In genomic region chr2:105629634-105630033, GRCh38 we compare ENCODE assay signal across 29 cellular contexts.
"Had no signal": no experiment of that assay in that cellular context is flagged by ENCODE, and none has a peak within 500 bp of the region (broad histone marks: within the 10 kb centered on the region; RNA-seq: fewer than 3 reads in every experiment).

No MANE protein-coding gene starts in this region.

- H3K4me3 ChIP-seq: left lung, lower lobe of right lung, neural progenitor cell, right atrium auricular region, right lobe of liver, smooth muscle cell, stomach, thyroid gland, transverse colon, upper lobe of left lung, vagina had no signal

- H3K4me1 ChIP-seq: left lung, lower lobe of right lung, neural progenitor cell, parathyroid adenoma, right atrium auricular region, right lobe of liver, testis, thyroid gland, transverse colon, upper lobe of left lung, vagina had no signal

- ATAC-seq: left colon; left lung; lower lobe of right lung; naive thymus-derived CD8-positive, alpha-beta T cell; right lobe of liver; stimulated activated memory B cell treated with anti-CD40 and anti-IgM and Interleukin-4, amounts not matched to agents 10 μg/mL and 1 μg/mL and 100 μg/mL, for 72 hours; stimulated activated naive CD8-positive, alpha-beta T cell treated with anti-CD3 and anti-CD28 coated beads, Interleukin-15, Interleukin-2, amounts not matched to agents 100 U/mL and 50 U/mL, for 24 hours had no signal

- H3K9me3 Mint-ChIP-seq: immature natural killer cell; stimulated activated memory B cell treated with anti-CD40 and anti-IgM and Interleukin-4, amounts not matched to agents 10 μg/mL and 1 μg/mL and 100 μg/mL, for 72 hours had no signal

- H3K4me2 ChIP-seq: neural progenitor cell, smooth muscle cell had no signal

- H3K79me2 ChIP-seq: parathyroid adenoma had no signal

- H3K36me3 ChIP-seq: left lung, lower lobe of right lung, neural progenitor cell, neutrophil, right atrium auricular region, right lobe of liver, stomach, thyroid gland, transverse colon, upper lobe of left lung, vagina had no signal

- H3K9ac ChIP-seq: neural progenitor cell, parathyroid adenoma had no signal

- DNase-seq: immature natural killer cell; kidney; left colon; left lung; lower lobe of right lung; mammary epithelial cell; mesenchymal stem cell; naive thymus-derived CD8-positive, alpha-beta T cell; nephron progenitor cell; occipital lobe; right lobe of liver; stimulated activated CD4-positive, alpha-beta T cell treated with anti-CD3 and anti-CD28 coated beads, Interleukin-1b, Interleukin-23, amount 100 ng/mL, for 48 hours; stimulated activated CD4-positive, alpha-beta T cell treated with anti-CD3 and anti-CD28 coated beads, Interleukin-2, amount 100 ng/mL, for 48 hours; stimulated activated CD4-positive, alpha-beta T cell treated with anti-CD3 and anti-CD28 coated beads, Interleukin-4, amount 100 ng/mL, for 4 hours; stimulated activated CD8-positive, alpha-beta memory T cell treated with anti-CD3 and anti-CD28 coated beads, Interleukin-4, amount 100 ng/mL, for 48 hours; stimulated activated naive CD8-positive, alpha-beta T cell treated with anti-CD3 and anti-CD28 coated beads, Interleukin-15, Interleukin-2, amounts not matched to agents 100 U/mL and 50 U/mL, for 24 hours; stomach; testis; thyroid gland; transverse colon; upper lobe of left lung had no signal

- H3K27me3 ChIP-seq: neural progenitor cell, right atrium auricular region, stomach, testis, thyroid gland, transverse colon, upper lobe of left lung, vagina had no signal

- H3K4me1 Mint-ChIP-seq: immature natural killer cell; neural progenitor cell; stimulated activated memory B cell treated with anti-CD40 and anti-IgM and Interleukin-4, amounts not matched to agents 10 μg/mL and 1 μg/mL and 100 μg/mL, for 72 hours had no signal

- H3K4me3 Mint-ChIP-seq: immature natural killer cell; naive thymus-derived CD8-positive, alpha-beta T cell; nephron progenitor cell; neural progenitor cell; stimulated activated memory B cell treated with anti-CD40 and anti-IgM and Interleukin-4, amounts not matched to agents 10 μg/mL and 1 μg/mL and 100 μg/mL, for 72 hours had no signal

- H2AFZ ChIP-seq: parathyroid adenoma had no signal

- H3K27ac Mint-ChIP-seq: immature natural killer cell; naive thymus-derived CD8-positive, alpha-beta T cell; nephron progenitor cell; progenitor cell of endocrine pancreas; stimulated activated memory B cell treated with anti-CD40 and anti-IgM and Interleukin-4, amounts not matched to agents 10 μg/mL and 1 μg/mL and 100 μg/mL, for 72 hours had no signal

- H3K9me3 ChIP-seq: left lung, lower lobe of right lung, neutrophil, right atrium auricular region, right lobe of liver, stomach, testis, thyroid gland, transverse colon, upper lobe of left lung, vagina had no signal

- H3K27ac ChIP-seq: left lung, lower lobe of right lung, neural progenitor cell, neutrophil, parathyroid adenoma, right atrium auricular region, right lobe of liver, testis, thyroid gland, transverse colon, upper lobe of left lung, vagina had no signal

- H3K36me3 Mint-ChIP-seq: immature natural killer cell; neural progenitor cell; stimulated activated memory B cell treated with anti-CD40 and anti-IgM and Interleukin-4, amounts not matched to agents 10 μg/mL and 1 μg/mL and 100 μg/mL, for 72 hours had no signal
